Comparison of ENCODE assay signal across 15 cellular contexts in the genomic region with DNA sequence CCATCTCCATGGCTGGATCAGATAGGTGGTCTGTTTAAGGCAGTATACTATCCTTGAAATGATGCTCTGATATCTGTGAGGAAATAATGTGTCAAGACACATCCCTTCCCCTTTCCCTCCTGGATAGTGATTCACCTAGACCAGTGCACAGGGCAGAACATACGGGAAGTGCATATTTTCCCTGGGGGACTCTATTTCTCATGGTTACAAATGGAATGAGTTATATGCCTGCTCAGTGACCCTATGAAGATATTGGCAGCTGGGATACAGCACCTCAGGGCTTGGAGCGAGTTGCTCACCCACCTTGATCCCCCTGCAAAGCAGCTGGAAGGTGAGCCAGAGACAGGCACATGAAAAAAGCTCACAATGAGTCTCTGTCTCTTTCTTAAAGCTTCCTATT.
A peak's percentile ranks its signal among the peaks of the same experiment; 100 is the strongest.
DNase-seq lines count a peak whose midpoint lies in the region; ATAC-seq and TF ChIP-seq lines count a peak whose summit lies in the region.
"Had no signal": no experiment of that assay in that cellular context is flagged by ENCODE, and none has a peak within 500 bp of the region (broad histone marks: within the 10 kb centered on the region; RNA-seq: fewer than 3 reads in every experiment).

No MANE protein-coding gene starts in this region.

- H3K4me3 ChIP-seq in neural progenitor cell, result no peak overlapping the region
- H3K4me3 ChIP-seq: GM23248, Peyer's patch had no signal

- no peaks in the 10 kb centered on the region for H3K9me3 ChIP-seq in neural progenitor cell (ENCODE audit: low read depth)
- H3K9me3 ChIP-seq: Peyer's patch had no signal

- no peak overlapping the region for H3K4me2 ChIP-seq in neural progenitor cell

- H3K27ac ChIP-seq in neural progenitor cell, result no peak overlapping the region
- H3K27ac ChIP-seq: GM23248, Peyer's patch had no signal

- POLR2A ChIA-PET in activated CD4-positive, alpha-beta memory T cell treated with anti-CD3 and anti-CD28 coated beads for 36 hours (lab: Charles Lee), result no interaction called here

- no peaks in the 10 kb centered on the region for H3K27me3 ChIP-seq in neural progenitor cell
- H3K27me3 ChIP-seq: Peyer's patch had no signal

- CTCF ChIA-PET in activated CD4-positive, alpha-beta memory T cell treated with anti-CD3 and anti-CD28 coated beads for 36 hours (lab: Charles Lee), result no interaction called here

- H3K9me3 Mint-ChIP-seq in chondrocyte (ENCODE audit: low read depth) (peaks cover 4% of the 10 kb centered on the region), neural progenitor cell (peaks cover 13% of the 10 kb centered on the region)
- H3K9me3 Mint-ChIP-seq in activated CD4-positive, alpha-beta memory T cell treated with anti-CD3 and anti-CD28 coated beads for 36 hours, result peaks cover 7% of the 10 kb centered on the region

- TF ChIP-seq CTCF in chondrocyte (IDR thresholded peaks at IDR 0.05), result no peak
- no peak for TF ChIP-seq CTCF in neural progenitor cell (IDR thresholded peaks at IDR 0.05)

- H3K27me3 Mint-ChIP-seq in chondrocyte (ENCODE audit: low read depth) (no peaks in the 10 kb centered on the region), neural progenitor cell (ENCODE audit: insufficient read depth, low read depth) (peaks cover 9% of the 10 kb centered on the region)
- no peaks in the 10 kb centered on the region for H3K27me3 Mint-ChIP-seq in activated CD4-positive, alpha-beta memory T cell treated with anti-CD3 and anti-CD28 coated beads for 36 hours

- H3K4me3 Mint-ChIP-seq in chondrocyte (ENCODE audit: unreplicated experiment) (no peak overlapping the region), neural progenitor cell (no peak overlapping the region)
- no peak overlapping the region for H3K4me3 Mint-ChIP-seq in activated CD4-positive, alpha-beta memory T cell treated with anti-CD3 and anti-CD28 coated beads for 36 hours

- H3K27ac Mint-ChIP-seq in chondrocyte (ENCODE audit: unreplicated experiment) (peak overlapping the region; percentile 89), neural progenitor cell (no peak overlapping the region)
- no peak overlapping the region for H3K27ac Mint-ChIP-seq in activated CD4-positive, alpha-beta memory T cell treated with anti-CD3 and anti-CD28 coated beads for 36 hours

- DNase-seq in Daoy (ENCODE audit: low read depth) (peak; percentile 19), NCI-H69 (lab: John Stamatoyannopoulos, UW) (peak; percentile 81), chondrocyte (ENCODE audit: low spot score) (no peak), neural progenitor cell (ENCODE audit: low spot score) (no peak), COLO668 (lab: John Stamatoyannopoulos, UW; ENCODE audit: unreplicated experiment) (no peak)
- no peak for DNase-seq in central memory CD4-positive, alpha-beta T cell
- no peak for DNase-seq in activated CD4-positive, alpha-beta memory T cell treated with anti-CD3 and anti-CD28 coated beads for 36 hours
- DNase-seq: GM23248; Karpas-422; NCI-H1105 treated with DMSO at 0.1 percent for 48 hours; NCI-H2171; Peyer's patch; stimulated activated CD4-positive, alpha-beta T cell treated with anti-CD3 and anti-CD28 coated beads, Interleukin-15, amount 100 ng/mL, for 24 hours had no signal

- H3K4me1 Mint-ChIP-seq in chondrocyte (ENCODE audit: low read depth), result peaks cover 57% of the 10 kb centered on the region
- H3K4me1 Mint-ChIP-seq in neural progenitor cell, result peaks cover 26% of the 10 kb centered on the region
- no peaks in the 10 kb centered on the region for H3K4me1 Mint-ChIP-seq in activated CD4-positive, alpha-beta memory T cell treated with anti-CD3 and anti-CD28 coated beads for 36 hours (ENCODE audit: low read depth)

- no peaks in the 10 kb centered on the region for H3F3A ChIP-seq in neural progenitor cell (ENCODE audit: low read depth)

- no peaks in the 10 kb centered on the region for H3K79me2 ChIP-seq in neural progenitor cell (ENCODE audit: low read depth)

- intact Hi-C loops in activated CD4-positive, alpha-beta memory T cell treated with anti-CD3 and anti-CD28 coated beads for 36 hours (cut with micrococcal nuclease), result no loop called here

- H3K36me3 Mint-ChIP-seq in chondrocyte (ENCODE audit: low read depth) (no peaks in the 10 kb centered on the region), neural progenitor cell (no peaks in the 10 kb centered on the region)
- no peaks in the 10 kb centered on the region for H3K36me3 Mint-ChIP-seq in activated CD4-positive, alpha-beta memory T cell treated with anti-CD3 and anti-CD28 coated beads for 36 hours

- no peaks in the 10 kb centered on the region for H4K20me1 ChIP-seq in neural progenitor cell (ENCODE audit: low read depth)

- H3K9ac ChIP-seq in neural progenitor cell, result no peak overlapping the region
- H3K9ac ChIP-seq: GM23248 had no signal

- no peaks in the 10 kb centered on the region for H3K36me3 ChIP-seq in neural progenitor cell
- H3K36me3 ChIP-seq: Peyer's patch had no signal

- no peak for ATAC-seq in HG03457 (IDR thresholded peaks at IDR 0.05; ENCODE audit: unreplicated experiment)
- ATAC-seq: left lobe of liver had no signal

- H2AFZ ChIP-seq in neural progenitor cell (replicated peaks), result peak overlapping the region; percentile 97
- H2AFZ ChIP-seq: GM23248 had no signal

- H3K4me1 ChIP-seq in neural progenitor cell, result peaks cover 19% of the 10 kb centered on the region
- H3K4me1 ChIP-seq: Peyer's patch had no signal

Comparison
In these comparisons a context has a peak if more than half of its experiments do, and no peak if none do; other contexts are left out.
1. DNase-seq: peak in Daoy (single experiment) and NCI-H69 (single experiment); none in chondrocyte (single experiment), neural progenitor cell (single experiment), central memory CD4-positive, alpha-beta T cell (single experiment), COLO668 (single experiment) and activated CD4-positive, alpha-beta memory T cell treated with anti-CD3 and anti-CD28 coated beads for 36 hours (single experiment).